In the genomic region with DNA sequence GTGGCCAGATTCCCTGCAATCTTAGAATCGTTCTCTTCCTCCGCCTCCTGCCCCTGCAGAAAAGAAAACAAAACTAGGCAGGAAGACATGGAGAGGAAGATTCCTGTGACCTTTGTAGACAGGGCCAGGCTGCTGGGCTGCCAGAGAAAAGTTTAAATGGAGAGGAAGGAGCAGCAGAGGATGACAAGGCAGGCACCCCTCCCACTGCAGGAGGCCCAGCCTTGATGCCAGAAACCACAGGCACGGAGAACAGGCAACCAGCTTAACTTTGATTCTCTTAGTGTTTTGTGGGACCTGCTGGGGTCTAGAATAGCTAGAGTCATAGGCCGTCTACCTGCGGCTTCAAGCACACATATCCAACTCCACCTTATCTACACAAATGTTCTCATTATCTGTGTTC, we compare ENCODE assay signal across 23 cellular contexts.
"Had no signal": no experiment of that assay in that cellular context is flagged by ENCODE, and none has a peak within 500 bp of the region (broad histone marks: within the 10 kb centered on the region; RNA-seq: fewer than 3 reads in every experiment).

No MANE protein-coding gene starts in this region.

- H3K27ac ChIP-seq: body of pancreas had no signal

- H3K4me1 ChIP-seq: body of pancreas had no signal

- H3K27me3 ChIP-seq: body of pancreas, esophagus squamous epithelium had no signal

- H3K36me3 ChIP-seq: esophagus squamous epithelium had no signal

- ATAC-seq: activated CD4-positive, alpha-beta T cell treated with anti-CD3 and anti-CD28 coated beads for 36 hours; activated CD8-positive, alpha-beta memory T cell treated with anti-CD3 and anti-CD28 coated beads, Interleukin-2, amount 10 ng/mL, durations not matched to agents 7 days and 5 days; activated CD8-positive, alpha-beta T cell treated with anti-CD3 and anti-CD28 coated beads, Interleukin-2, amount 10 ng/mL, durations not matched to agents 7 days and 5 days; activated naive CD4-positive, alpha-beta T cell treated with anti-CD3 and anti-CD28 coated beads, Interleukin-2, amount 50 U/mL, for 72 hours; body of pancreas had no signal

- H3K4me3 ChIP-seq: body of pancreas, esophagus squamous epithelium had no signal

- H3K9me3 ChIP-seq: body of pancreas, esophagus squamous epithelium had no signal

- DNase-seq: activated CD4-positive, alpha-beta memory T cell treated with anti-CD3 and anti-CD28 coated beads for 36 hours; activated CD4-positive, alpha-beta T cell treated with anti-CD3 and anti-CD28 coated beads for 36 hours; activated CD4-positive, alpha-beta T cell treated with anti-CD3 and anti-CD28 coated beads, Interleukin-2, amount 10 ng/mL, durations not matched to agents 24 days and 14 days; activated CD4-positive, CD25-positive, alpha-beta regulatory T cell; activated CD4-positive, CD25-positive, alpha-beta regulatory T cell treated with anti-CD3 and anti-CD28 coated beads, Interleukin-2, amount 50 U/mL, for 72 hours; activated CD8-positive, alpha-beta memory T cell treated with anti-CD3 and anti-CD28 coated beads, Interleukin-2, amount 10 ng/mL, durations not matched to agents 7 days and 5 days; activated CD8-positive, alpha-beta memory T cell treated with anti-CD3 and anti-CD28 coated beads, Interleukin-2, amount 50 U/mL, for 4 hours; activated CD8-positive, alpha-beta T cell treated with anti-CD3 and anti-CD28 coated beads, Interleukin-2, amount 10 ng/mL, durations not matched to agents 7 days and 5 days; activated effector memory CD4-positive, alpha-beta T cell treated with anti-CD3 and anti-CD28 coated beads, Interleukin-2, amount 50 U/mL, for 16 hours; activated naive CD4-positive, alpha-beta T cell treated with anti-CD3 and anti-CD28 coated beads, Interleukin-2, amount 10 ng/mL, durations not matched to agents 7 days and 5 days; activated naive CD8-positive, alpha-beta T cell treated with anti-CD3 and anti-CD28 coated beads, Interleukin-2, amount 10 ng/mL, durations not matched to agents 7 days and 5 days; activated T-cell treated with anti-CD3 and anti-CD28 coated beads, Interleukin-2, amount 50 U/mL, for 1 hour; activated T-cell treated with anti-CD3 and anti-CD28 coated beads, Interleukin-2, amount 50 U/mL, for 48 hours; body of pancreas; caudate nucleus; cortex of kidney; dermis blood vessel endothelial cell; effector CD8-positive, alpha-beta T cell; esophagus squamous epithelium; foreskin fibroblast; head of caudate nucleus; T-helper 2 cell had no signal
